In the genomic region with DNA sequence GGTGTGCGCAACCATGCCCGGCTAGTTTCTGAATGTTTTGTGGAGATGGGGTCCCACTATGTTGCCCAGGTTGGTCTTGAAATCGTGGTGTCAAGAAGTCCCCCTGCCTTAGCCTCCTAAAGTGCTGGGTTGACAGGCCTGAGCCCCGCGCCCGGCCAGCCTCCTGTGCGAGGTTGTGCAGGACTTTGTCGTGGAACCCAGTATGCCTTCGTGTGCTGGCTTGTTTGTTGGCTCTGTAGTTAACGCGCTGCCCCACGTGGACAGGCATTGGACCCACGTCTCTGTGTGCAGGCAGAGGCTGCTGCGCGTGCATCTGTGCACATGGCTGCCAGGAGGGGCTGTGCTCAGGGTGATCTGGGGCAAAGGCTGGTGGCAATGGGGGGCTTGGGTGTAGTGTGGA, we compare ENCODE assay signal across 26 cellular contexts. TPM values are rescaled to one million over a fixed set of nuclear protein-coding genes. Genes with fewer than 3 reads are reported as not detected.
DNase-seq lines count a peak whose midpoint lies in the region; ATAC-seq, FAIRE-seq and TF ChIP-seq lines count a peak whose summit lies in the region.
"Had no signal": no experiment of that assay in that cellular context is flagged by ENCODE, and none has a peak within 500 bp of the region (broad histone marks: within the 10 kb centered on the region; RNA-seq: fewer than 3 reads in every experiment).

No MANE protein-coding gene starts in this region.

- H3K27ac Mint-ChIP-seq in WTC11, result no peak overlapping the region
- H3K27ac Mint-ChIP-seq: CD14-positive monocyte; CD4-positive, CD25-positive, alpha-beta regulatory T cell; CD8-positive, alpha-beta memory T cell had no signal

- BruUV-seq in K562 (replicated peaks; lab: Mats Ljungman, UMichigan), result no TSS peak

- POLR2A ChIA-PET in WTC11 (lab: Charles Lee) (no interaction called here), K562 (lab: Yijun Ruan, JAX) (no interaction called here)

- no peak overlapping the region for H3K4me3 Mint-ChIP-seq in WTC11
- H3K4me3 Mint-ChIP-seq: CD14-positive monocyte; CD4-positive, alpha-beta memory T cell; CD4-positive, CD25-positive, alpha-beta regulatory T cell; CD8-positive, alpha-beta memory T cell had no signal

- H2AFZ ChIP-seq in K562 (ENCODE audit: low read depth, low read length), result no peak overlapping the region

- no peaks in the 10 kb centered on the region for H3K9me1 ChIP-seq in K562 (ENCODE audit: control insufficient read depth, insufficient read depth, low read length)

- no peak overlapping the region for H3K4me3 ChIP-seq in K562
- H3K4me3 ChIP-seq: BLaER1, GM12878 had no signal

- no peak overlapping the region for H3K4me2 ChIP-seq in K562 (ENCODE audit: insufficient read depth, low read length)
- H3K4me2 ChIP-seq: BLaER1 had no signal

- in situ Hi-C loops in K562 (cut with MboI), result no loop called here

- TF ChIP-seq EP300 in K562 (IDR thresholded peaks at IDR 0.05; ENCODE audit: low read length), result no peak

- TF ChIP-seq CTCF in WTC11 (IDR thresholded peaks at IDR 0.05), result no peak
- no peak for TF ChIP-seq CTCF in K562 (IDR thresholded peaks at IDR 0.05 in 2 of 3, conservative IDR thresholded peaks at IDR 0.05 in 1 of 3; ENCODE audit: insufficient read depth in 2 of 3, low read depth in 1 of 3, low read length in 3 of 3)

- DNase-seq in WTC11 (ENCODE audit: low spot score) (no peak), K562 (ENCODE audit: extremely low read depth in 1 of 4, low spot score in 3 of 4) (no peak), posterior vena cava (ENCODE audit: low spot score) (peak; percentile 62), pons (ENCODE audit: low spot score) (no peak)
- DNase-seq: 8988T; ACHN; BE2C; C1 segment of cervical spinal cord; CD4-positive, alpha-beta memory T cell; CD4-positive, CD25-positive, alpha-beta regulatory T cell; CD8-positive, alpha-beta memory T cell; COR-L47; DMS 273 treated with DMSO at 0.1 percent for 48 hours; DMS153; DMS53; DMS79; DND-41; EL; GDM1 had no signal

- H3K4me1 ChIP-seq in K562 (replicated peaks in 1 of 2; ENCODE audit: control insufficient read depth in 2 of 2, insufficient read depth in 2 of 2, low read length in 2 of 2), result peaks cover 0 to 10% of the 10 kb centered on the region in 2 experiments; a peak in 2 of 5 replicates
- H3K4me1 ChIP-seq: BE2C had no signal

- H3K27me3 Mint-ChIP-seq in WTC11 (ENCODE audit: low read depth), result no peaks in the 10 kb centered on the region
- H3K27me3 Mint-ChIP-seq: CD4-positive, CD25-positive, alpha-beta regulatory T cell; CD8-positive, alpha-beta memory T cell had no signal

- 86% methylated on average over 15 of the region's 15 CpGs for WGBS in K562 (ENCODE audit: insufficient coverage, low coverage, missing lambda C conversion rate)

- no peak for FAIRE-seq in K562 (lab: Jason Lieb, UNC)
- FAIRE-seq: A204.1, GM12878, GM12892, GM18507 had no signal

- TF ChIP-seq RAD21 in K562 (CRISPR knock-in tag; conservative IDR thresholded peaks at IDR 0.05 in 1 of 2, IDR thresholded peaks at IDR 0.05 in 1 of 2), result no peak

- no peaks in the 10 kb centered on the region for H3K9me3 Mint-ChIP-seq in WTC11
- H3K9me3 Mint-ChIP-seq: CD14-positive monocyte; CD4-positive, alpha-beta memory T cell; CD8-positive, alpha-beta memory T cell had no signal

- no peaks in the 10 kb centered on the region for H3K79me2 ChIP-seq in K562 (ENCODE audit: control insufficient read depth, insufficient read depth, low read length)

- H3K9ac ChIP-seq in K562 (ENCODE audit: insufficient read depth in 1 of 2, low read depth in 2 of 2, low read length in 2 of 2), result no peak overlapping the region
- H3K9ac ChIP-seq: BLaER1 had no signal

- H3K36me3 ChIP-seq in K562 (ENCODE audit: control insufficient read depth, insufficient read depth, low read length), result peaks cover 21% of the 10 kb centered on the region; the same call in 1 of the 3 replicates
- H3K36me3 ChIP-seq: BE2C, BLaER1 had no signal

- intact Hi-C loops in K562 (cut with micrococcal nuclease), result no loop called here
- intact Hi-C loops in posterior vena cava (cut with DNase I), result no loop called here

- H3K27me3 ChIP-seq in K562 (ENCODE audit: control insufficient read depth in 2 of 2, insufficient read depth in 2 of 2, low read length in 2 of 2), result no peaks in the 10 kb centered on the region
- H3K27me3 ChIP-seq: BE2C, BLaER1 had no signal

- no peaks in the 10 kb centered on the region for H3K9me3 ChIP-seq in K562 (replicated peaks; ENCODE audit: control insufficient read depth, insufficient read depth, low read depth, low read length)
- H3K9me3 ChIP-seq: BE2C, BLaER1 had no signal

- H4K20me1 ChIP-seq in K562 (replicated peaks; ENCODE audit: control insufficient read depth, insufficient read depth, low read length), result no peaks in the 10 kb centered on the region
- H4K20me1 ChIP-seq: BLaER1 had no signal

- CTCF ChIA-PET in WTC11 (lab: Charles Lee), result no interaction called here
- CTCF ChIA-PET in K562 (lab: Yijun Ruan, JAX; ENCODE audit: low intra/inter-chr PET ratio), result no interaction called here

- H3K4me1 Mint-ChIP-seq in WTC11, result peaks cover 10% of the 10 kb centered on the region

- no peak overlapping the region for H3K27ac ChIP-seq in K562 (ENCODE audit: extremely low read depth, low read depth, low read length)
- H3K27ac ChIP-seq: BLaER1 had no signal

- H3K36me3 Mint-ChIP-seq in WTC11, result peaks cover 28% of the 10 kb centered on the region
- H3K36me3 Mint-ChIP-seq: CD14-positive monocyte; CD4-positive, alpha-beta memory T cell; CD4-positive, CD25-positive, alpha-beta regulatory T cell; CD8-positive, alpha-beta memory T cell had no signal

- ATAC-seq in WTC11, result no peak
- ATAC-seq in K562, result no peak
- no peak for ATAC-seq in GM21717 (IDR thresholded peaks at IDR 0.05; ENCODE audit: unreplicated experiment)
- ATAC-seq: GM12878 had no signal

- no peak for TF ChIP-seq POLR2A in K562 (conservative IDR thresholded peaks at IDR 0.05)

TF ChIP-seq in WTC11, 78 proteins besides CTCF, POLR2A, EP300 and RAD21:
- TF ChIP-seq ZNF121 (CRISPR knock-in tag; IDR thresholded peaks at IDR 0.05) (0 out of 2 replicates have a peak, but pooled peaks have one; percentile 54), FOXP1 (CRISPR knock-in tag; IDR thresholded peaks at IDR 0.05; ENCODE audit: borderline replicate concordance) (no peak), ZBTB21 (CRISPR knock-in tag; IDR thresholded peaks at IDR 0.05; ENCODE audit: borderline replicate concordance) (no peak), MXD4 (CRISPR knock-in tag; IDR thresholded peaks at IDR 0.05; ENCODE audit: borderline replicate concordance) (no peak)

TF ChIP-seq in K562, 482 proteins besides CTCF, POLR2A, EP300 and RAD21:
- TF ChIP-seq JUND (IDR thresholded peaks at IDR 0.05; ENCODE audit: borderline replicate concordance, low read depth, low read length), result no peak
- no peak for TF ChIP-seq JUND (tag; IDR thresholded peaks at IDR 0.05; ENCODE audit: borderline replicate concordance, low read depth, low read length)
- no peak for TF ChIP-seq TCF3 (CRISPR knock-in tag; IDR thresholded peaks at IDR 0.05)
- TF ChIP-seq, protein P1, sequence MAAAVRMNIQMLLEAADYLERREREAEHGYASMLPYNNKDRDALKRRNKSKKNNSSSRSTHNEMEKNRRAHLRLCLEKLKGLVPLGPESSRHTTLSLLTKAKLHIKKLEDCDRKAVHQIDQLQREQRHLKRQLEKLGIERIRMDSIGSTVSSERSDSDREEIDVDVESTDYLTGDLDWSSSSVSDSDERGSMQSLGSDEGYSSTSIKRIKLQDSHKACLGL (CRISPR knock-in tag; IDR thresholded peaks at IDR 0.05; ENCODE audit: borderline replicate concordance, poor library complexity, severe bottlenecking), result no peak
- no peak for TF ChIP-seq PYGO2 (tag; IDR thresholded peaks at IDR 0.05)
- TF ChIP-seq POLR2G (IDR thresholded peaks at IDR 0.05; ENCODE audit: low read depth, low read length), result peak; percentile 53
- TF ChIP-seq, protein P2, sequence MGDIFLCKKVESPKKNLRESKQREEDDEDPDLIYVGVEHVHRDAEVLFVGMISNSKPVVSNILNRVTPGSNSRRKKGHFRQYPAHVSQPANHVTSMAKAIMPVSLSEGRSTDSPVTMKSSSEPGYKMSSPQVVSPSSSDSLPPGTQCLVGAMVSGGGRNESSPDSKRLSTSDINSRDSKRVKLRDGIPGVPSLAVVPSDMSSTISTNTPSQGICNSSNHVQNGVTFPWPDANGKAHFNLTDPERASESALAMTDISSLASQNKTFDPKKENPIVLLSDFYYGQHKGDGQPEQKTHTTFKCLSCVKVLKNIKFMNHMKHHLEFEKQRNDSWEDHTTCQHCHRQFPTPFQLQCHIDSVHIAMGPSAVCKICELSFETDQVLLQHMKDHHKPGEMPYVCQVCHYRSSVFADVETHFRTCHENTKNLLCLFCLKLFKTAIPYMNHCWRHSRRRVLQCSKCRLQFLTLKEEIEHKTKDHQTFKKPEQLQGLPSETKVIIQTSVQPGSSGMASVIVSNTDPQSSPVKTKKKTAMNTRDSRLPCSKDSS (IDR thresholded peaks at IDR 0.05; ENCODE audit: low read depth, partially characterized antibody), result no peak
- TF ChIP-seq ZNF121 (CRISPR knock-in tag; conservative IDR thresholded peaks at IDR 0.05), result peak; percentile 54

RNA-seq across cellular contexts. Expression of a gene that starts 33.9 kb away (rescaled TPM):
- total RNA-seq in WTC11 (2021), result 72.7 to 85.5 TPM (median 74.2 TPM) in 3 replicates
- total RNA-seq in K562 (2011; cell fraction: chromatin; rRNA removed; ENCODE audit: low replicate concordance), result 126 and 189 TPM in 2 replicates
- 81.4 and 87.1 TPM in 2 replicates for total RNA-seq in K562 (2011; cell fraction: nucleolus; rRNA removed)
- 129 and 187 TPM in 2 replicates for total RNA-seq in K562 (2011; cell fraction: nucleoplasm; rRNA removed)
- total RNA-seq in K562 (2014; rRNA removed), result 48.9 and 53.8 TPM in 2 replicates
- total RNA-seq in K562 (2014; rRNA removed; fragmentation: Illumina TruSeq; extraction: Trizol), result 75.5 and 86.4 TPM in 2 replicates
- total RNA-seq in K562 (2015; rRNA removed; fragmentation: Illumina TruSeq; extraction: Trizol), result 54.2 and 61.5 TPM in 2 replicates
- 45.6 and 49.4 TPM in 2 replicates for total RNA-seq in K562 (2021)
- polyA plus RNA-seq in K562 (2011; rRNA removed), result 59.7 and 62.3 TPM in 2 replicates
- 17.0 and 25.9 TPM in 2 replicates for polyA plus RNA-seq in K562 (2011; cell fraction: cytosol; rRNA removed)
- polyA plus RNA-seq in K562 (2011; cell fraction: nucleus; rRNA removed), result 89.7 and 133 TPM in 2 replicates
- polyA plus RNA-seq in K562 (2012), result 29.4 and 42.9 TPM in 2 replicates
- polyA plus RNA-seq in K562 (2014; fragmentation: Illumina TruSeq; extraction: Trizol), result 50.6 and 60.4 TPM in 2 replicates
- 10 to 100 TPM; 42.1 to 55.2 TPM for polyA plus RNA-seq in K562 (2014; fragmentation: Nextera tagmentation; extraction: Ambion mirVana)
- polyA plus RNA-seq in K562 (2014; rRNA removed), result 59.0 and 67.4 TPM in 2 replicates
- 57.6 and 62.2 TPM in 2 replicates for polyA minus RNA-seq in K562 (2011; rRNA and poly(A)+ RNA removed)
- 17.8 and 30.6 TPM in 2 replicates for polyA minus RNA-seq in K562 (2011; cell fraction: cytosol; rRNA and poly(A)+ RNA removed)
- 86.4 and 92.7 TPM in 2 replicates for polyA minus RNA-seq in K562 (2011; cell fraction: nucleus; rRNA and poly(A)+ RNA removed)
- total RNA-seq in posterior vena cava, result 10 to 100 TPM; 12.0 to 13.0 TPM
